In the genomic region with DNA sequence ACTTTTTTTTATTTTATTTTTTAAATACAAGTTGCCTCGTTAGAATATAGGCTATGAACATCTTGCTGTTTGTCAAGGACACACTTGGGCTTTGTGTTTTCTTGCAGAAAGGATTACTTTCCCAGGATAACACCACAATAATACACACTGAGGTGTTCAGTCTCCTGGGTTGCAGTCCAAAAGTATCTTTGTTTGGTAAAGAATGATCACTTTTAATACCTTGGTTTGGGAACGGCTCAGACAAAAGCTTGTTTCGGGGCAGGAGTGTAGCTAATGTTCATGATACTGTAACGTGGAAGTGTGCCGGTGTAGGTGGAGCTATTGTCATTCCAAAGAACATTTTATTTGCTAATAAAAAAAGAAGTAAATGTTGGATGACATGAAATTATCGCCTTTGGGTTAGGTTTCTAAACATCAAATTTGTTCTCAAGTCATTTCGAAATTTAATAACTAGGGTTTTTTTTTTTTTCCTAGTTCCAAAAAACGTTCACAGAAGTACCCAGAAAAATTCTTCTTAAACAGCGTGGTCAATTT, we compare ENCODE assay signal across 8 cellular contexts. TPM values are rescaled to one million over a fixed set of nuclear protein-coding genes. Genes with fewer than 3 reads are reported as not detected.
A peak's percentile ranks its signal among the peaks of the same experiment; 100 is the strongest.
DNase-seq lines count a peak whose midpoint lies in the region; ATAC-seq and TF ChIP-seq lines count a peak whose summit lies in the region.

No MANE protein-coding gene starts in this region.

- no peak overlapping the region for H4K8ac ChIP-seq in neuronal stem cell (ENCODE audit: low read depth, low read length)

- CTCF ChIA-PET in CD8-positive, alpha-beta memory T cell (lab: Charles Lee) = interaction anchor here (1.2 to 2.4 kb wide), 4 partner anchors 9 to 107 kb away, joined by 3 to 13 read pairs (median 5); partner anchors contain the start of gene LIMK1

- WGBS in endodermal cell (ENCODE audit: insufficient coverage in 1 of 2, insufficient read length in 1 of 2), 2 experiments = 45% methylated on average over 5 to 9 of the region's 9 CpGs
- WGBS in neuronal stem cell (ENCODE audit: extremely low coverage in 2 of 2, insufficient read length in 2 of 2, insufficient replicate concordance in 1 of 2), 2 donors = no CpG with 5 or more reads among the region's 9 CpGs

- H3K4ac ChIP-seq in neuronal stem cell (ENCODE audit: low read length) = no peak overlapping the region

- peaks cover 62% of the 10 kb centered on the region for H3K79me2 ChIP-seq in OCI-LY1 (ENCODE audit: insufficient read depth, low read length)

- H2BK12ac ChIP-seq in neuronal stem cell (ENCODE audit: low read length) = no peak overlapping the region

- no peak overlapping the region for H2AK5ac ChIP-seq in neuronal stem cell (ENCODE audit: low read depth, low read length)

- peaks cover 48 to 69% (median 63%) of the 10 kb centered on the region in 3 donors for H3K4me1 Mint-ChIP-seq in CD8-positive, alpha-beta memory T cell
- H3K4me1 Mint-ChIP-seq in endodermal cell = peaks cover 26% of the 10 kb centered on the region

- peak overlapping the region; percentile 86 for H3K4me3 ChIP-seq in CD8-positive, alpha-beta memory T cell (ENCODE audit: low read length)
- H3K4me3 ChIP-seq in OCI-LY1 (ENCODE audit: low read depth, low read length, poor library complexity, severe bottlenecking) = peak overlapping the region; percentile 91
- peak overlapping the region; percentile 96 for H3K4me3 ChIP-seq in endodermal cell (ENCODE audit: low read length)
- H3K4me3 ChIP-seq in neuronal stem cell (ENCODE audit: low read length in 2 of 2) = peak overlapping the region; percentile 72 to 88

- peaks cover 13% of the 10 kb centered on the region; the same call in 1 of the 2 replicates for H4K20me1 ChIP-seq in OCI-LY1 (ENCODE audit: insufficient read depth, low read length)

- H3K36me3 ChIP-seq in CD8-positive, alpha-beta memory T cell (ENCODE audit: insufficient read depth, low read length) = peaks cover 3% of the 10 kb centered on the region
- H3K36me3 ChIP-seq in OCI-LY1 (ENCODE audit: insufficient read depth, low read length) (peaks cover 47% of the 10 kb centered on the region), endodermal cell (ENCODE audit: control insufficient read depth, insufficient read depth, low read length) (peaks cover 46% of the 10 kb centered on the region), neuronal stem cell (replicated peaks in 1 of 2; ENCODE audit: control insufficient read depth in 2 of 2, insufficient read depth in 2 of 2, low read length in 2 of 2) (peaks cover 2 to 49% of the 10 kb centered on the region in 2 donors)

- H3K4me2 ChIP-seq in OCI-LY1 (ENCODE audit: low read length) (peak overlapping the region; percentile 99), neuronal stem cell (ENCODE audit: insufficient read depth, low read length, poor library complexity, severe bottlenecking) (peak overlapping the region; percentile 38)

- H3K9ac ChIP-seq in OCI-LY1 (ENCODE audit: low read length) (peak overlapping the region; percentile 90), endodermal cell (ENCODE audit: extremely low read depth, low read length, poor library complexity, severe bottlenecking) (peak overlapping the region; percentile 89), neuronal stem cell (ENCODE audit: low read depth, low read length, poor library complexity) (no peak overlapping the region)

- peaks cover 0 to 38% (median 9%) of the 10 kb centered on the region in 3 donors for H3K36me3 Mint-ChIP-seq in CD8-positive, alpha-beta memory T cell
- peaks cover 23% of the 10 kb centered on the region for H3K36me3 Mint-ChIP-seq in endodermal cell (ENCODE audit: low read depth)

- no peak overlapping the region for H2BK5ac ChIP-seq in neuronal stem cell (ENCODE audit: low read length)

- no peaks in the 10 kb centered on the region for H3K27me3 Mint-ChIP-seq in CD8-positive, alpha-beta memory T cell
- no peaks in the 10 kb centered on the region for H3K27me3 Mint-ChIP-seq in endodermal cell (ENCODE audit: insufficient read depth)

- no peaks in the 10 kb centered on the region for H3K9me2 ChIP-seq in OCI-LY1 (ENCODE audit: low read depth, low read length)

- H3K18ac ChIP-seq in neuronal stem cell (ENCODE audit: low read length) = no peak overlapping the region

- H3K4me1 ChIP-seq in CD8-positive, alpha-beta memory T cell (ENCODE audit: insufficient read depth, low read length) = peaks cover 61% of the 10 kb centered on the region
- peaks cover 62% of the 10 kb centered on the region for H3K4me1 ChIP-seq in OCI-LY1 (ENCODE audit: insufficient read depth, low read length, severe bottlenecking)
- H3K4me1 ChIP-seq in endodermal cell (ENCODE audit: control insufficient read depth, insufficient read depth, low read length) = no peaks in the 10 kb centered on the region
- H3K4me1 ChIP-seq in neuronal stem cell (ENCODE audit: control insufficient read depth in 2 of 2, insufficient read depth in 1 of 2, low read depth in 1 of 2, low read length in 2 of 2) = peaks cover 6 to 21% of the 10 kb centered on the region in 2 donors

- H3K27ac ChIP-seq in CD8-positive, alpha-beta memory T cell (ENCODE audit: low read depth, low read length) = peak overlapping the region; percentile 88
- H3K27ac ChIP-seq in OCI-LY1 (ENCODE audit: low read depth, low read length, poor library complexity, severe bottlenecking) = no peak overlapping the region
- H3K27ac ChIP-seq in endodermal cell (ENCODE audit: low read depth, low read length) = no peak overlapping the region
- H3K27ac ChIP-seq in neuronal stem cell (replicated peaks; ENCODE audit: low read length) = no peak overlapping the region

- DNase-seq in CD8-positive, alpha-beta memory T cell = no peak
- DNase-seq in endodermal cell = no peak
- DNase-seq in neuronal stem cell (ENCODE audit: low spot score) = no peak
- no peak for DNase-seq in NCI-H524 (lab: John Stamatoyannopoulos, UW)

- H2BK15ac ChIP-seq in neuronal stem cell (ENCODE audit: low read length) = no peak overlapping the region

- H3K9me3 ChIP-seq in CD8-positive, alpha-beta memory T cell (ENCODE audit: low read length) = no peaks in the 10 kb centered on the region
- no peaks in the 10 kb centered on the region for H3K9me3 ChIP-seq in OCI-LY1 (ENCODE audit: low read length)
- H3K9me3 ChIP-seq in endodermal cell (ENCODE audit: control insufficient read depth, low read length) = no peaks in the 10 kb centered on the region
- no peaks in the 10 kb centered on the region for H3K9me3 ChIP-seq in neuronal stem cell (replicated peaks in 1 of 2; ENCODE audit: control insufficient read depth in 2 of 2, insufficient read depth in 1 of 2, low read depth in 1 of 2, low read length in 2 of 2)

- H3K9me3 Mint-ChIP-seq in CD8-positive, alpha-beta memory T cell = no peaks in the 10 kb centered on the region
- no peaks in the 10 kb centered on the region for H3K9me3 Mint-ChIP-seq in endodermal cell

- no peak overlapping the region for H3K23ac ChIP-seq in neuronal stem cell (ENCODE audit: low read depth, low read length, poor library complexity)

- no peaks in the 10 kb centered on the region for H3K27me3 ChIP-seq in CD8-positive, alpha-beta memory T cell (ENCODE audit: insufficient read depth, low read length, poor library complexity, severe bottlenecking)
- no peaks in the 10 kb centered on the region for H3K27me3 ChIP-seq in OCI-LY1 (ENCODE audit: insufficient read depth, low read length)
- no peaks in the 10 kb centered on the region for H3K27me3 ChIP-seq in endodermal cell (ENCODE audit: control insufficient read depth, insufficient read depth, low read length, poor library complexity, severe bottlenecking)
- H3K27me3 ChIP-seq in neuronal stem cell (ENCODE audit: control insufficient read depth in 3 of 3, insufficient read depth in 3 of 3, low read depth in 1 of 3, low read length in 3 of 3) = no peaks in the 10 kb centered on the region

- peaks cover 2% of the 10 kb centered on the region for H3K79me1 ChIP-seq in neuronal stem cell (ENCODE audit: low read depth, low read length)

- H2BK120ac ChIP-seq in neuronal stem cell (ENCODE audit: low read depth, low read length) = no peak overlapping the region

- H2AFZ ChIP-seq in OCI-LY1 (ENCODE audit: low read length) (no peak overlapping the region), neuronal stem cell (ENCODE audit: low read length) (no peak overlapping the region)

- H3K4me3 Mint-ChIP-seq in CD8-positive, alpha-beta memory T cell = peak overlapping the region; percentile 85 to 94 (median 91)
- peak overlapping the region; percentile 81 for H3K4me3 Mint-ChIP-seq in endodermal cell

- peak overlapping the region; percentile 57 to 97 (median 95) for H3K27ac Mint-ChIP-seq in CD8-positive, alpha-beta memory T cell
- H3K27ac Mint-ChIP-seq in endodermal cell = peak overlapping the region; percentile 96

- H3F3A ChIP-seq in OCI-LY1 (ENCODE audit: insufficient read depth, low read length) = no peaks in the 10 kb centered on the region

- TF ChIP-seq CTCF in OCI-LY1 (IDR thresholded peaks at IDR 0.05; ENCODE audit: low read length) (no peak), endodermal cell (conservative IDR thresholded peaks at IDR 0.05) (no peak)

- ATAC-seq in GM21526 (IDR thresholded peaks at IDR 0.05; ENCODE audit: low FRiP score, unreplicated experiment) (no peak), HG03108 (IDR thresholded peaks at IDR 0.05; ENCODE audit: unreplicated experiment) (no peak), HG03432 (IDR thresholded peaks at IDR 0.05; ENCODE audit: unreplicated experiment) (no peak)

- H4K91ac ChIP-seq in neuronal stem cell (ENCODE audit: low read depth, low read length, poor library complexity) = no peak overlapping the region

- POLR2A ChIA-PET in CD8-positive, alpha-beta memory T cell (lab: Charles Lee) = interaction anchor here (0.6 to 2.2 kb wide), 6 partner anchors 18 to 482 kb away, joined by 3 to 11 read pairs (median 5); partner anchors contain the start of genes GTF2I and LIMK1

- H3K14ac ChIP-seq in neuronal stem cell (ENCODE audit: low read length) = no peak overlapping the region

RNA-seq across cellular contexts. Expression of gene EIF4H, which starts 1.2 kb away (rescaled TPM):
- total RNA-seq in CD8-positive, alpha-beta memory T cell = 100 to 1,000 TPM; 346 to 349 TPM
- polyA plus RNA-seq in CD8-positive, alpha-beta memory T cell = 207 TPM
- total RNA-seq in endodermal cell = 100 to 1,000 TPM; 305 to 346 TPM
- 288 TPM for polyA plus RNA-seq in endodermal cell (2013, experiment 1 of 2)
- polyA plus RNA-seq in endodermal cell (2013, experiment 2 of 2) = 274 TPM
- 230 TPM for polyA plus RNA-seq in neuronal stem cell (2013, experiment 1 of 2)
- polyA plus RNA-seq in neuronal stem cell (2013, experiment 2 of 2) = 234 TPM

RNA-seq across cellular contexts. Expression of gene LAT2, which starts 34.5 kb away (rescaled TPM):
- 1 to 10 TPM; 1.9 to 2.8 TPM for total RNA-seq in CD8-positive, alpha-beta memory T cell
- 6.5 TPM for polyA plus RNA-seq in CD8-positive, alpha-beta memory T cell
- total RNA-seq in endodermal cell = 1 to 10 TPM in 1 of 2 donors, under 1 TPM in 1; 0.55 to 1.0 TPM
- 0.14 TPM for polyA plus RNA-seq in endodermal cell (2013, experiment 1 of 2)
- polyA plus RNA-seq in endodermal cell (2013, experiment 2 of 2) = not detected
- polyA plus RNA-seq in neuronal stem cell (2013, experiment 1 of 2) = 0.03 TPM
- 0.10 TPM for polyA plus RNA-seq in neuronal stem cell (2013, experiment 2 of 2)
